Comparison of ENCODE assay signal across 26 cellular contexts in genomic region chr12:1515010-1515409, GRCh38.
"Had no signal": no experiment of that assay in that cellular context is flagged by ENCODE, and none has a peak within 500 bp of the region (broad histone marks: within the 10 kb centered on the region; RNA-seq: fewer than 3 reads in every experiment).

No MANE protein-coding gene starts in this region.

- H3K4me3 ChIP-seq: stomach, suprapubic skin, testis, thoracic aorta, thyroid gland, tibial artery, tibial nerve, transverse colon, upper lobe of left lung, upper lobe of right lung, uterus, vagina had no signal

- H3K27ac ChIP-seq: stomach, suprapubic skin, testis, thoracic aorta, thyroid gland, tibial artery, tibial nerve, transverse colon, upper lobe of left lung, upper lobe of right lung, uterus, vagina had no signal

- H3K36me3 ChIP-seq: stomach, suprapubic skin, thoracic aorta, thyroid gland, tibial artery, tibial nerve, transverse colon, upper lobe of left lung, upper lobe of right lung, uterus, vagina had no signal

- H3K4me1 ChIP-seq: testis, upper lobe of right lung had no signal

- DNase-seq: stimulated activated CD4-positive, alpha-beta T cell treated with anti-CD3 and anti-CD28 coated beads, Interleukin-2, amount 100 ng/mL, for 48 hours; stimulated activated CD4-positive, alpha-beta T cell treated with anti-CD3 and anti-CD28 coated beads, Interleukin-4, amount 100 ng/mL, for 1 hour; stimulated activated CD4-positive, alpha-beta T cell treated with anti-CD3 and anti-CD28 coated beads, Interleukin-4, amount 100 ng/mL, for 24 hours; stimulated activated CD4-positive, alpha-beta T cell treated with anti-CD3 and anti-CD28 coated beads, Interleukin-4, amount 100 ng/mL, for 4 hours; stimulated activated CD8-positive, alpha-beta memory T cell treated with anti-CD3 and anti-CD28 coated beads, Interleukin-4, amount 100 ng/mL, for 48 hours; stimulated activated naive B cell treated with anti-CD40 and anti-IgM and Interleukin-4, amounts not matched to agents 10 μg/mL and 1 μg/mL and 100 μg/mL, for 72 hours; stimulated activated naive CD4-positive, alpha-beta T cell; stimulated activated naive CD4-positive, alpha-beta T cell treated with Interleukin-2 at 50 U/mL for 16 hours; stimulated activated naive CD8-positive, alpha-beta T cell treated with anti-CD3 and anti-CD28 coated beads, Interleukin-15, amount 100 ng/mL, for 72 hours; stimulated activated naive CD8-positive, alpha-beta T cell treated with anti-CD3 and anti-CD28 coated beads, Interleukin-15, Interleukin-2, amounts not matched to agents 100 U/mL and 50 U/mL, for 24 hours; stomach; substantia nigra; testis; thyroid gland; tibial artery; transverse colon; trophoblast cell; upper lobe of left lung; upper lobe of right lung; uterus had no signal

- ATAC-seq: stimulated activated effector memory CD8-positive, alpha-beta T cell treated with anti-CD3 and anti-CD28 coated beads, Interleukin-12 subunit alpha, Interleukin-12 subunit beta, amount 100 ng/mL, for 72 hours; stimulated activated memory B cell treated with anti-CD40 and anti-IgM and Interleukin-4, amounts not matched to agents 10 μg/mL and 1 μg/mL and 100 μg/mL, for 72 hours; stimulated activated naive B cell treated with anti-CD40 and anti-IgM and Interleukin-4, amounts not matched to agents 10 μg/mL and 1 μg/mL and 100 μg/mL, for 72 hours; stimulated activated naive CD8-positive, alpha-beta T cell treated with anti-CD3 and anti-CD28 coated beads, Interleukin-15, amount 100 ng/mL, for 72 hours; stimulated activated naive CD8-positive, alpha-beta T cell treated with anti-CD3 and anti-CD28 coated beads, Interleukin-15, Interleukin-2, amounts not matched to agents 100 U/mL and 50 U/mL, for 24 hours; upper lobe of right lung had no signal

- H3K27me3 ChIP-seq: testis, thyroid gland, tibial artery, transverse colon, upper lobe of left lung, upper lobe of right lung, uterus, vagina had no signal

- H3K9me3 ChIP-seq: stomach, suprapubic skin, testis, thoracic aorta, thyroid gland, tibial artery, transverse colon, upper lobe of right lung, vagina had no signal
